In genomic region chr1:114043046-114043445, GRCh38 we compare ENCODE assay signal across 1 cellular context.
TF ChIP-seq lines count a peak whose summit lies in the region.

No MANE protein-coding gene starts in this region.

TF ChIP-seq in H1, 55 proteins besides CTCF, POLR2A, EP300 and RAD21 (continued from another document):
- TF ChIP-seq, protein P1, sequence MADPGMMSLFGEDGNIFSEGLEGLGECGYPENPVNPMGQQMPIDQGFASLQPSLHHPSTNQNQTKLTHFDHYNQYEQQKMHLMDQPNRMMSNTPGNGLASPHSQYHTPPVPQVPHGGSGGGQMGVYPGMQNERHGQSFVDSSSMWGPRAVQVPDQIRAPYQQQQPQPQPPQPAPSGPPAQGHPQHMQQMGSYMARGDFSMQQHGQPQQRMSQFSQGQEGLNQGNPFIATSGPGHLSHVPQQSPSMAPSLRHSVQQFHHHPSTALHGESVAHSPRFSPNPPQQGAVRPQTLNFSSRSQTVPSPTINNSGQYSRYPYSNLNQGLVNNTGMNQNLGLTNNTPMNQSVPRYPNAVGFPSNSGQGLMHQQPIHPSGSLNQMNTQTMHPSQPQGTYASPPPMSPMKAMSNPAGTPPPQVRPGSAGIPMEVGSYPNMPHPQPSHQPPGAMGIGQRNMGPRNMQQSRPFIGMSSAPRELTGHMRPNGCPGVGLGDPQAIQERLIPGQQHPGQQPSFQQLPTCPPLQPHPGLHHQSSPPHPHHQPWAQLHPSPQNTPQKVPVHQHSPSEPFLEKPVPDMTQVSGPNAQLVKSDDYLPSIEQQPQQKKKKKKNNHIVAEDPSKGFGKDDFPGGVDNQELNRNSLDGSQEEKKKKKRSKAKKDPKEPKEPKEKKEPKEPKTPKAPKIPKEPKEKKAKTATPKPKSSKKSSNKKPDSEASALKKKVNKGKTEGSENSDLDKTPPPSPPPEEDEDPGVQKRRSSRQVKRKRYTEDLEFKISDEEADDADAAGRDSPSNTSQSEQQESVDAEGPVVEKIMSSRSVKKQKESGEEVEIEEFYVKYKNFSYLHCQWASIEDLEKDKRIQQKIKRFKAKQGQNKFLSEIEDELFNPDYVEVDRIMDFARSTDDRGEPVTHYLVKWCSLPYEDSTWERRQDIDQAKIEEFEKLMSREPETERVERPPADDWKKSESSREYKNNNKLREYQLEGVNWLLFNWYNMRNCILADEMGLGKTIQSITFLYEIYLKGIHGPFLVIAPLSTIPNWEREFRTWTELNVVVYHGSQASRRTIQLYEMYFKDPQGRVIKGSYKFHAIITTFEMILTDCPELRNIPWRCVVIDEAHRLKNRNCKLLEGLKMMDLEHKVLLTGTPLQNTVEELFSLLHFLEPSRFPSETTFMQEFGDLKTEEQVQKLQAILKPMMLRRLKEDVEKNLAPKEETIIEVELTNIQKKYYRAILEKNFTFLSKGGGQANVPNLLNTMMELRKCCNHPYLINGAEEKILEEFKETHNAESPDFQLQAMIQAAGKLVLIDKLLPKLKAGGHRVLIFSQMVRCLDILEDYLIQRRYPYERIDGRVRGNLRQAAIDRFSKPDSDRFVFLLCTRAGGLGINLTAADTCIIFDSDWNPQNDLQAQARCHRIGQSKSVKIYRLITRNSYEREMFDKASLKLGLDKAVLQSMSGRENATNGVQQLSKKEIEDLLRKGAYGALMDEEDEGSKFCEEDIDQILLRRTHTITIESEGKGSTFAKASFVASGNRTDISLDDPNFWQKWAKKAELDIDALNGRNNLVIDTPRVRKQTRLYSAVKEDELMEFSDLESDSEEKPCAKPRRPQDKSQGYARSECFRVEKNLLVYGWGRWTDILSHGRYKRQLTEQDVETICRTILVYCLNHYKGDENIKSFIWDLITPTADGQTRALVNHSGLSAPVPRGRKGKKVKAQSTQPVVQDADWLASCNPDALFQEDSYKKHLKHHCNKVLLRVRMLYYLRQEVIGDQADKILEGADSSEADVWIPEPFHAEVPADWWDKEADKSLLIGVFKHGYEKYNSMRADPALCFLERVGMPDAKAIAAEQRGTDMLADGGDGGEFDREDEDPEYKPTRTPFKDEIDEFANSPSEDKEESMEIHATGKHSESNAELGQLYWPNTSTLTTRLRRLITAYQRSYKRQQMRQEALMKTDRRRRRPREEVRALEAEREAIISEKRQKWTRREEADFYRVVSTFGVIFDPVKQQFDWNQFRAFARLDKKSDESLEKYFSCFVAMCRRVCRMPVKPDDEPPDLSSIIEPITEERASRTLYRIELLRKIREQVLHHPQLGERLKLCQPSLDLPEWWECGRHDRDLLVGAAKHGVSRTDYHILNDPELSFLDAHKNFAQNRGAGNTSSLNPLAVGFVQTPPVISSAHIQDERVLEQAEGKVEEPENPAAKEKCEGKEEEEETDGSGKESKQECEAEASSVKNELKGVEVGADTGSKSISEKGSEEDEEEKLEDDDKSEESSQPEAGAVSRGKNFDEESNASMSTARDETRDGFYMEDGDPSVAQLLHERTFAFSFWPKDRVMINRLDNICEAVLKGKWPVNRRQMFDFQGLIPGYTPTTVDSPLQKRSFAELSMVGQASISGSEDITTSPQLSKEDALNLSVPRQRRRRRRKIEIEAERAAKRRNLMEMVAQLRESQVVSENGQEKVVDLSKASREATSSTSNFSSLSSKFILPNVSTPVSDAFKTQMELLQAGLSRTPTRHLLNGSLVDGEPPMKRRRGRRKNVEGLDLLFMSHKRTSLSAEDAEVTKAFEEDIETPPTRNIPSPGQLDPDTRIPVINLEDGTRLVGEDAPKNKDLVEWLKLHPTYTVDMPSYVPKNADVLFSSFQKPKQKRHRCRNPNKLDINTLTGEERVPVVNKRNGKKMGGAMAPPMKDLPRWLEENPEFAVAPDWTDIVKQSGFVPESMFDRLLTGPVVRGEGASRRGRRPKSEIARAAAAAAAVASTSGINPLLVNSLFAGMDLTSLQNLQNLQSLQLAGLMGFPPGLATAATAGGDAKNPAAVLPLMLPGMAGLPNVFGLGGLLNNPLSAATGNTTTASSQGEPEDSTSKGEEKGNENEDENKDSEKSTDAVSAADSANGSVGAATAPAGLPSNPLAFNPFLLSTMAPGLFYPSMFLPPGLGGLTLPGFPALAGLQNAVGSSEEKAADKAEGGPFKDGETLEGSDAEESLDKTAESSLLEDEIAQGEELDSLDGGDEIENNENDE (IDR thresholded peaks at IDR 0.05; ENCODE audit: insufficient replicate concordance, low read length) = no peak
- TF ChIP-seq BACH1 (IDR thresholded peaks at IDR 0.05; ENCODE audit: low read length) = no peak
- TF ChIP-seq ZNF274 (IDR thresholded peaks at IDR 0.05; ENCODE audit: borderline replicate concordance, extremely low read depth, low read length) = no peak
- TF ChIP-seq CREB1 (IDR thresholded peaks at IDR 0.05) = no peak
- TF ChIP-seq BCL11A (IDR thresholded peaks at IDR 0.05; ENCODE audit: low read depth in 2 of 2, low read length in 2 of 2) = no peak
- TF ChIP-seq NRF1 (IDR thresholded peaks at IDR 0.05; ENCODE audit: low read depth, low read length) = no peak
- TF ChIP-seq ATF3 (IDR thresholded peaks at IDR 0.05; ENCODE audit: insufficient read depth, low read depth, low read length) = no peak
- TF ChIP-seq CTBP2 (IDR thresholded peaks at IDR 0.05; ENCODE audit: borderline replicate concordance, insufficient read depth, insufficient read length, low read length) = no peak
- TF ChIP-seq SIX5 (IDR thresholded peaks at IDR 0.05; ENCODE audit: low read depth, low read length) = no peak
TF ChIP-seq in H1: peak in this region for 0.
